15 cellular contexts compared by ENCODE assay signal in the genomic region with DNA sequence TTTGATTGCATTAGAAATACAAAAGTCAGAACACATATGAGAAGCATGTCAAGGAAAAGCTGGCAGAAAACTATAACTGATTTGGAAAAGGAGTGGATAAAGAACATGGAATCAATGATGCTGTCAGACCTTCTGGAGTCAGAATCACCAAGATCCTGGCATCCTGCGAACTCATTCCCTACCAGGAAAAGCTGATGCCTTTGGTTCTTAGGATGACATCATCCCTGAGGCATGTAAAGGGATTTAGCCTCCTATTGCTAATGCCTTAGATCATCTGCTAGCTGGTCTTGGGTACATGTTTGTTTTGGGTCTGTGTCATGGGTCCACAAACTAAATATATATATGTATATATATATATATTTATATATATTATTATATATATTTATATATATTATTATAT.
DNase-seq lines count a peak whose midpoint lies in the region; ATAC-seq, FAIRE-seq and TF ChIP-seq lines count a peak whose summit lies in the region.
"Had no signal": no experiment of that assay in that cellular context is flagged by ENCODE, and none has a peak within 500 bp of the region (broad histone marks: within the 10 kb centered on the region; RNA-seq: fewer than 3 reads in every experiment).

No MANE protein-coding gene starts in this region.

- 0 out of 6 replicates have a peak, but pooled peaks of 1 of the 2 experiments have one; percentile 43 for ATAC-seq in A549
- no peak; the same call in 1 of the 2 replicates for ATAC-seq in HCT116
- no peak for ATAC-seq in GM21360 (IDR thresholded peaks at IDR 0.05; ENCODE audit: unreplicated experiment)
- ATAC-seq in GM19395 (IDR thresholded peaks at IDR 0.05; ENCODE audit: unreplicated experiment), result no peak
- ATAC-seq: stimulated activated naive B cell treated with anti-CD40 and anti-IgM and Interleukin-4, amounts not matched to agents 10 μg/mL and 1 μg/mL and 100 μg/mL, for 72 hours had no signal

- 26% methylated on average over 1 of the region's 1 CpG for WGBS in A549 (ENCODE audit: missing lambda C conversion rate)
- 20% methylated on average over 1 of the region's 1 CpG for WGBS in hepatocyte (ENCODE audit: low lambda C conversion rate, missing lambda C conversion rate)
- WGBS in thyroid gland, 2 donors, result 74% methylated on average over 1 of the region's 1 CpG

- no peaks in the 10 kb centered on the region for H3K4me1 ChIP-seq in A549
- no peaks in the 10 kb centered on the region; a peak in 1 of 4 replicates for H3K4me1 ChIP-seq in HCT116 (ENCODE audit: control insufficient read depth in 1 of 2, insufficient read depth in 2 of 2, low read length in 2 of 2)
- no peaks in the 10 kb centered on the region for H3K4me1 ChIP-seq in hepatocyte (ENCODE audit: insufficient read depth)
- peaks cover 0 to 7% of the 10 kb centered on the region in 2 donors for H3K4me1 ChIP-seq in thyroid gland
- H3K4me1 ChIP-seq: BE2C had no signal

- TF ChIP-seq POLR2A in A549 (IDR thresholded peaks at IDR 0.05; ENCODE audit: low read length) (no peak), HCT116 (IDR thresholded peaks at IDR 0.05; ENCODE audit: borderline replicate concordance, extremely low read depth, insufficient read depth, insufficient read length) (no peak), thyroid gland (IDR thresholded peaks at IDR 0.05) (no peak)

- no TSS peak for BruUV-seq in HCT116 (replicated peaks; lab: Mats Ljungman, UMichigan)

- H3K79me2 ChIP-seq in HCT116 (ENCODE audit: insufficient read depth, low read length) (no peaks in the 10 kb centered on the region), hepatocyte (no peaks in the 10 kb centered on the region)

- RAD21 ChIA-PET in HCT116 (lab: Charles Lee; ENCODE audit: low non-redundant PET in 1 of 2, low total read pairs in 2 of 2, uncharacterized antibody in 2 of 2, unreplicated experiment in 2 of 2), result no interaction called here

- H3K27me3 ChIP-seq in HCT116 (ENCODE audit: insufficient read depth, low read length) (no peaks in the 10 kb centered on the region), WERI-Rb-1 (ENCODE audit: insufficient read depth, low read depth, severe bottlenecking) (no peaks in the 10 kb centered on the region), hepatocyte (no peaks in the 10 kb centered on the region), thyroid gland (no peaks in the 10 kb centered on the region)
- H3K27me3 ChIP-seq: BE2C had no signal

- H3K4me2 ChIP-seq in A549 (no peak overlapping the region), HCT116 (ENCODE audit: low read length) (no peak overlapping the region), hepatocyte (no peak overlapping the region)

- peak; percentile 22 to 47 for DNase-seq in A549 (ENCODE audit: low read depth in 1 of 2, low spot score in 1 of 2)
- peak; percentile 51 for DNase-seq in HCT116 (ENCODE audit: low read depth, low spot score)
- DNase-seq in WERI-Rb-1, result peak; percentile 10
- DNase-seq in hepatocyte (ENCODE audit: low spot score), result peak; percentile 64
- no peak for DNase-seq in thyroid gland
- DNase-seq in NAMALWA (ENCODE audit: low spot score), result no peak
- DNase-seq: activated CD4-positive, alpha-beta T cell treated with anti-CD3 and anti-CD28 coated beads, Interleukin-2, amount 50 U/mL, for 1 hour; BE2C; NCI-H1694 treated with DMSO at 0.1 percent for 48 hours; SHP77; stimulated activated naive B cell treated with anti-CD40 and anti-IgM and Interleukin-4, amounts not matched to agents 10 μg/mL and 1 μg/mL and 100 μg/mL, for 72 hours had no signal

- H2AFZ ChIP-seq in HCT116 (ENCODE audit: low read depth, low read length, poor library complexity, severe bottlenecking) (no peak overlapping the region), hepatocyte (no peak overlapping the region)

- TF ChIP-seq EP300 in A549 (IDR thresholded peaks at IDR 0.05), result no peak

- no peaks in the 10 kb centered on the region for H3K9me2 ChIP-seq in HCT116 (ENCODE audit: insufficient read depth)
- H3K9me2 ChIP-seq in hepatocyte (replicated peaks; ENCODE audit: insufficient read depth), result no peaks in the 10 kb centered on the region

- TF ChIP-seq CTCF in A549 (IDR thresholded peaks at IDR 0.05) (no peak), HCT116 (IDR thresholded peaks at IDR 0.05 in 2 of 3, conservative IDR thresholded peaks at IDR 0.05 in 1 of 3; ENCODE audit: borderline replicate concordance in 1 of 3, insufficient read depth in 1 of 3, low read depth in 2 of 3, low read length in 2 of 3) (no peak), WERI-Rb-1 (IDR thresholded peaks at IDR 0.05; ENCODE audit: low read depth, low read length) (no peak), hepatocyte (IDR thresholded peaks at IDR 0.05; ENCODE audit: poor library complexity) (no peak), thyroid gland (IDR thresholded peaks at IDR 0.05) (no peak)

- intact Hi-C loops in HCT116 (cut with micrococcal nuclease), result no loop called here
- intact Hi-C loops in thyroid gland (cut with DNase I), result no loop called here

- POLR2A ChIA-PET in A549 (lab: Yijun Ruan, JAX), result no interaction called here
- POLR2A ChIA-PET in HCT116 (lab: Charles Lee), result no interaction called here

- no peak for TF ChIP-seq RAD21 in A549 (conservative IDR thresholded peaks at IDR 0.05 in 1 of 2, IDR thresholded peaks at IDR 0.05 in 1 of 2)
- TF ChIP-seq RAD21 in HCT116 (IDR thresholded peaks at IDR 0.05; ENCODE audit: low read depth), result no peak

- CTCF ChIA-PET in A549 (lab: Yijun Ruan, JAX) (no interaction called here), HCT116 (lab: Charles Lee) (no interaction called here)

- FAIRE-seq in A549 (lab: Jason Lieb, UNC), result no peak
- FAIRE-seq: endometrium had no signal

- no peak overlapping the region for H3K9ac ChIP-seq in HCT116 (ENCODE audit: low read length)

- H3K27ac ChIP-seq in A549 (no peak overlapping the region), HCT116 (ENCODE audit: low read depth, low read length) (no peak overlapping the region), WERI-Rb-1 (no peak overlapping the region), hepatocyte (no peak overlapping the region), thyroid gland (no peak overlapping the region)
- H3K27ac ChIP-seq: HL-60 had no signal

- no peak overlapping the region for H3K4me3 ChIP-seq in A549
- no peak overlapping the region for H3K4me3 ChIP-seq in HCT116 (replicated peaks in 1 of 2; ENCODE audit: low read depth in 1 of 2, low read length in 2 of 2)
- no peak overlapping the region for H3K4me3 ChIP-seq in WERI-Rb-1 (ENCODE audit: low read depth, low read length)
- no peak overlapping the region for H3K4me3 ChIP-seq in hepatocyte
- no peak overlapping the region for H3K4me3 ChIP-seq in thyroid gland (replicated peaks in 1 of 3)

- H4K20me1 ChIP-seq in HCT116 (ENCODE audit: insufficient read depth) (no peaks in the 10 kb centered on the region), hepatocyte (ENCODE audit: insufficient read depth, poor library complexity, severe bottlenecking) (no peaks in the 10 kb centered on the region)

- H3K9me3 ChIP-seq in A549, result 0 out of 3 replicates have a peak, but pooled peaks cover 3% of the 10 kb centered on the region
- H3K9me3 ChIP-seq in HCT116 (ENCODE audit: control insufficient read depth in 1 of 2, insufficient read depth in 1 of 2, low read depth in 1 of 2, low read length in 2 of 2), result no peaks in the 10 kb centered on the region
- H3K9me3 ChIP-seq in WERI-Rb-1 (ENCODE audit: severe bottlenecking), result no peaks in the 10 kb centered on the region
- no peaks in the 10 kb centered on the region for H3K9me3 ChIP-seq in hepatocyte (ENCODE audit: low read depth)
- H3K9me3 ChIP-seq in thyroid gland, result no peaks in the 10 kb centered on the region
- H3K9me3 ChIP-seq: BE2C had no signal

- H3K36me3 ChIP-seq in HCT116 (ENCODE audit: control insufficient read depth in 1 of 2, insufficient read depth in 2 of 2, low read length in 2 of 2) (no peaks in the 10 kb centered on the region), WERI-Rb-1 (no peaks in the 10 kb centered on the region), hepatocyte (replicated peaks; ENCODE audit: insufficient read depth, low read depth) (no peaks in the 10 kb centered on the region), thyroid gland (no peaks in the 10 kb centered on the region)
- H3K36me3 ChIP-seq: BE2C had no signal

TF ChIP-seq in A549, 52 proteins besides CTCF, POLR2A, EP300 and RAD21 (continues in another document):
- TF ChIP-seq BHLHE40 (IDR thresholded peaks at IDR 0.05; ENCODE audit: low read depth, low read length) (no peak), CHD4 (IDR thresholded peaks at IDR 0.05; ENCODE audit: borderline replicate concordance) (no peak), EHF (CRISPR knock-in tag; IDR thresholded peaks at IDR 0.05) (no peak), TP53 (CRISPR knock-in tag; IDR thresholded peaks at IDR 0.05) (no peak), HEYL (CRISPR knock-in tag; IDR thresholded peaks at IDR 0.05) (no peak), PHF8 (IDR thresholded peaks at IDR 0.05; ENCODE audit: borderline replicate concordance, low read depth) (no peak)
- TF ChIP-seq, protein P1, sequence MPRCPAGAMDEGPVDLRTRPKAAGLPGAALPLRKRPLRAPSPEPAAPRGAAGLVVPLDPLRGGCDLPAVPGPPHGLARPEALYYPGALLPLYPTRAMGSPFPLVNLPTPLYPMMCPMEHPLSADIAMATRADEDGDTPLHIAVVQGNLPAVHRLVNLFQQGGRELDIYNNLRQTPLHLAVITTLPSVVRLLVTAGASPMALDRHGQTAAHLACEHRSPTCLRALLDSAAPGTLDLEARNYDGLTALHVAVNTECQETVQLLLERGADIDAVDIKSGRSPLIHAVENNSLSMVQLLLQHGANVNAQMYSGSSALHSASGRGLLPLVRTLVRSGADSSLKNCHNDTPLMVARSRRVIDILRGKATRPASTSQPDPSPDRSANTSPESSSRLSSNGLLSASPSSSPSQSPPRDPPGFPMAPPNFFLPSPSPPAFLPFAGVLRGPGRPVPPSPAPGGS (IDR thresholded peaks at IDR 0.05), result no peak

TF ChIP-seq in HCT116, 20 proteins besides CTCF, POLR2A, EP300 and RAD21 (continues in another document):
- peak; percentile 37; the same call in 1 of the 2 replicates for TF ChIP-seq CEBPB (IDR thresholded peaks at IDR 0.05; ENCODE audit: low read depth)
- TF ChIP-seq JUND (IDR thresholded peaks at IDR 0.05), result peak; percentile 59
- TF ChIP-seq, protein P2, sequence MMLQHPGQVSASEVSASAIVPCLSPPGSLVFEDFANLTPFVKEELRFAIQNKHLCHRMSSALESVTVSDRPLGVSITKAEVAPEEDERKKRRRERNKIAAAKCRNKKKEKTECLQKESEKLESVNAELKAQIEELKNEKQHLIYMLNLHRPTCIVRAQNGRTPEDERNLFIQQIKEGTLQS (IDR thresholded peaks at IDR 0.05), result peak; percentile 78
- 0 out of 2 replicates have a peak, but pooled peaks have one; percentile 24 for TF ChIP-seq FOSL1 (IDR thresholded peaks at IDR 0.05; ENCODE audit: low read depth)
- TF ChIP-seq SP1 (IDR thresholded peaks at IDR 0.05; ENCODE audit: low read depth), result no peak

Comparison
In these comparisons a context has a peak if more than half of its experiments do, and no peak if none do; other contexts are left out.
1. DNase-seq: peak in A549 (2 of 2), HCT116 (single experiment), WERI-Rb-1 (single experiment) and hepatocyte (single experiment); none in thyroid gland (0 of 2) and NAMALWA (single experiment).